Comparison of ENCODE assay signal across 13 cellular contexts in the genomic region with DNA sequence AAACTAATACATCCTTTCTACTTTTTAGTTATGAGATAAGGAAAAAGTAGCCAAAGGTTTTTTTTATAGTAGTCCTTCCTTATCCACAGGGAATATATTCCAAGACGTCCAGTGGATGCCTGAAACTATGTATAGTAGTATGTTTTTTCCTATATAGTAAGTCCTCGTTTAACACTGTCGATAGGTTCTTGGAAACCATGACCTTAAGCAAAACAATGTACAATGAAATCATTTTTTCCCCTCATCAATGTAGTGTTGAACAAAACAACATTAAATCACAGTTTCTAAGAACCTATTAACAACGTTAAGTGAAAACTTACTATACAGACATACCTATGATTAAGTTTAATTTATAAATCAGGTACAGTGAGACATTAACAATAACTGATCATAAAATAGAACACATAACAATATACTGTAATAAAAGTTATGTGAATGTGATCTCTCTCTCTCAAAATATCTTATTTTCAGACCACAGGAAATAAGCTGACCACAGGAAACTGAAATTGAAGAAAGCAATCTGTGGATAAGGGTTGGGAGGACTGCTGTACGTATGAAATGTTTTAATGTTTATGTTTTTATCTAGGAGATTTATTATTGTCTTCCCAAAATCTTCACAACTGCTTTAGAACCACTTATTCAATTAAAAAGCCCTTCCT. TPM values are rescaled to one million over a fixed set of nuclear protein-coding genes. Genes with fewer than 3 reads are reported as not detected.
DNase-seq lines count a peak whose midpoint lies in the region; ATAC-seq, FAIRE-seq and TF ChIP-seq lines count a peak whose summit lies in the region.
"Had no signal": no experiment of that assay in that cellular context is flagged by ENCODE, and none has a peak within 500 bp of the region (broad histone marks: within the 10 kb centered on the region; RNA-seq: fewer than 3 reads in every experiment).

No MANE protein-coding gene starts in this region.

- BruUV-seq in endothelial cell of umbilical vein (replicated peaks; lab: Mats Ljungman, UMichigan) = TSS peak; percentile 71

- no peak overlapping the region for H2AFZ ChIP-seq in endothelial cell of umbilical vein (ENCODE audit: low read depth, low read length)
- no peak overlapping the region for H2AFZ ChIP-seq in trophoblast cell (ENCODE audit: insufficient read depth, low read length, poor library complexity)

- ATAC-seq in CD8-positive, alpha-beta T cell = no peak
- ATAC-seq in body of pancreas (no peak), lower lobe of right lung (no peak)

- peaks cover 7% of the 10 kb centered on the region for H3K79me2 ChIP-seq in endothelial cell of umbilical vein (ENCODE audit: control insufficient read depth, insufficient read depth, low read length)
- H3K79me2 ChIP-seq in trophoblast cell (ENCODE audit: control insufficient read depth, insufficient read depth, low read length, poor library complexity) = no peaks in the 10 kb centered on the region

- H3K9me3 ChIP-seq in endothelial cell of umbilical vein (replicated peaks; ENCODE audit: control insufficient read depth, insufficient read depth, low read length) (no peaks in the 10 kb centered on the region), trophoblast cell (ENCODE audit: insufficient read depth, low read depth, low read length) (no peaks in the 10 kb centered on the region), body of pancreas (no peaks in the 10 kb centered on the region), lower lobe of right lung (no peaks in the 10 kb centered on the region)
- H3K9me3 ChIP-seq in CD8-positive, alpha-beta T cell (ENCODE audit: low read length) = no peaks in the 10 kb centered on the region
- H3K9me3 ChIP-seq: SJCRH30 had no signal

- TF ChIP-seq CTCF in endothelial cell of umbilical vein (IDR thresholded peaks at IDR 0.05; ENCODE audit: extremely low read depth in 1 of 2, insufficient read depth in 1 of 2, low read depth in 1 of 2, low read length in 2 of 2) (no peak), body of pancreas (IDR thresholded peaks at IDR 0.05) (no peak), lower lobe of right lung (IDR thresholded peaks at IDR 0.05) (no peak)
- no peak for TF ChIP-seq CTCF in CD8-positive, alpha-beta T cell (IDR thresholded peaks at IDR 0.05)

- H3K4me2 ChIP-seq in endothelial cell of umbilical vein (ENCODE audit: insufficient read depth, low read length) = peak overlapping the region; percentile 86
- H3K4me2 ChIP-seq in trophoblast cell (ENCODE audit: low read length) = no peak overlapping the region

- CTCF ChIA-PET in endothelial cell of umbilical vein (lab: Charles Lee) = interaction anchor here (1.1 kb wide), 1 partner anchor 11 kb away, joined by 11 read pairs; no protein-coding TSS in a partner anchor
- CTCF ChIA-PET in CD8-positive, alpha-beta T cell (lab: Charles Lee) = no interaction called here

- peak overlapping the region; percentile 74 for H3K9ac ChIP-seq in endothelial cell of umbilical vein (replicated peaks; ENCODE audit: extremely low read depth, insufficient read depth, low read length)
- no peak overlapping the region for H3K9ac ChIP-seq in trophoblast cell (ENCODE audit: low read length)

- H4K20me1 ChIP-seq in endothelial cell of umbilical vein (replicated peaks; ENCODE audit: control insufficient read depth, extremely low read depth, insufficient read depth, low read length) = no peaks in the 10 kb centered on the region

- H3K4me1 Mint-ChIP-seq in CD8-positive, alpha-beta T cell (ENCODE audit: low read depth) = peaks cover 5% of the 10 kb centered on the region

- H3K14ac ChIP-seq in trophoblast cell (ENCODE audit: low read length) = no peak overlapping the region

- no peak overlapping the region for H3K23ac ChIP-seq in trophoblast cell (ENCODE audit: low read length)

- no peaks in the 10 kb centered on the region for H3K9me1 ChIP-seq in endothelial cell of umbilical vein (replicated peaks; ENCODE audit: control insufficient read depth, extremely low read depth, insufficient read depth, low read length)

- H3K36me3 Mint-ChIP-seq in CD8-positive, alpha-beta T cell = peaks cover 74% of the 10 kb centered on the region

- peaks cover 0 to 17% of the 10 kb centered on the region in 2 experiments for H3K36me3 ChIP-seq in endothelial cell of umbilical vein (ENCODE audit: control insufficient read depth in 2 of 2, extremely low read depth in 1 of 2, insufficient read depth in 2 of 2, low read length in 2 of 2)
- H3K36me3 ChIP-seq in CD8-positive, alpha-beta T cell (ENCODE audit: insufficient read depth, low read length) = peaks cover 38% of the 10 kb centered on the region
- H3K36me3 ChIP-seq in trophoblast cell (ENCODE audit: control insufficient read depth in 1 of 2, insufficient read depth in 2 of 2, low read length in 2 of 2) = peaks cover 2 to 5% of the 10 kb centered on the region in 2 experiments
- peaks cover 0 to 29% of the 10 kb centered on the region in 2 donors for H3K36me3 ChIP-seq in body of pancreas (replicated peaks in 1 of 2; ENCODE audit: insufficient read depth in 1 of 2, low read depth in 2 of 2)
- H3K36me3 ChIP-seq in lower lobe of right lung = peaks cover 97% of the 10 kb centered on the region

- H3K4ac ChIP-seq in trophoblast cell (ENCODE audit: low read depth, low read length) = no peak overlapping the region

- intact Hi-C loops in endothelial cell of umbilical vein (cut with micrococcal nuclease) (loop anchor here (5.0 kb wide), 1 partner anchor 568 kb away; no protein-coding TSS in a partner anchor), body of pancreas (cut with DNase I) (no loop called here), lower lobe of right lung (cut with DNase I) (no loop called here)
- intact Hi-C loops in CD8-positive, alpha-beta T cell (cut with DNase I, micrococcal nuclease) = no loop called here

- H4K12ac ChIP-seq in trophoblast cell (ENCODE audit: low read depth, low read length) = no peak overlapping the region

- H3K27ac Mint-ChIP-seq in CD8-positive, alpha-beta T cell = no peak overlapping the region

- DNase-seq in A172 (ENCODE audit: low spot score) (peak; percentile 28), GM18507 (ENCODE audit: extremely low spot score, insufficient read length, low read depth) (no peak), M059J (ENCODE audit: low read depth) (peak; percentile 15), endothelial cell of umbilical vein (ENCODE audit: low read depth, low spot score) (peak; percentile 82), trophoblast cell (no peak), body of pancreas (no peak), lower lobe of right lung (no peak)
- no peak for DNase-seq in CD8-positive, alpha-beta T cell
- DNase-seq: amniotic stem cell, NCI-H1092, NCI-H526 treated with DMSO at 0.1 percent for 48 hours, SJCRH30 had no signal

- no peak overlapping the region for H2BK120ac ChIP-seq in trophoblast cell (ENCODE audit: insufficient read depth, low read length, poor library complexity)

- FAIRE-seq in GM18507 (lab: Jason Lieb, UNC) (peak; percentile 59), endothelial cell of umbilical vein (lab: Jason Lieb, UNC) (peak; percentile 67)

- no peaks in the 10 kb centered on the region for H3K27me3 Mint-ChIP-seq in CD8-positive, alpha-beta T cell (ENCODE audit: low read depth)

- H3K18ac ChIP-seq in trophoblast cell (ENCODE audit: low read length) = no peak overlapping the region

- POLR2A ChIA-PET in endothelial cell of umbilical vein (lab: Charles Lee) = no interaction called here
- POLR2A ChIA-PET in CD8-positive, alpha-beta T cell (lab: Charles Lee) = no interaction called here

- H4K91ac ChIP-seq in trophoblast cell (ENCODE audit: low read depth, low read length) = no peak overlapping the region

- H3K4me3 Mint-ChIP-seq in CD8-positive, alpha-beta T cell = no peak overlapping the region

- no peak overlapping the region for H4K8ac ChIP-seq in trophoblast cell (ENCODE audit: low read depth, low read length)

- TF ChIP-seq POLR2A in endothelial cell of umbilical vein (IDR thresholded peaks at IDR 0.05; ENCODE audit: low read depth, low read length) (no peak), body of pancreas (IDR thresholded peaks at IDR 0.05) (no peak)

- H3K4me3 ChIP-seq in endothelial cell of umbilical vein (replicated peaks in 1 of 3; ENCODE audit: insufficient read depth in 1 of 3, low read depth in 1 of 3, low read length in 3 of 3) (no peak overlapping the region), trophoblast cell (ENCODE audit: low read depth, low read length) (no peak overlapping the region), body of pancreas (no peak overlapping the region), lower lobe of right lung (no peak overlapping the region)
- H3K4me3 ChIP-seq in CD8-positive, alpha-beta T cell (ENCODE audit: low read depth, low read length) = no peak overlapping the region
- H3K4me3 ChIP-seq: SJCRH30 had no signal

- H3K27ac ChIP-seq in endothelial cell of umbilical vein (ENCODE audit: insufficient read depth, low read depth, low read length) (peak overlapping the region; percentile 97), trophoblast cell (ENCODE audit: low read depth, low read length) (no peak overlapping the region), body of pancreas (no peak overlapping the region), lower lobe of right lung (no peak overlapping the region)
- H3K27ac ChIP-seq in CD8-positive, alpha-beta T cell (ENCODE audit: low read depth, low read length) = no peak overlapping the region
- H3K27ac ChIP-seq: C4-2B, SJCRH30 had no signal

- H2BK5ac ChIP-seq in trophoblast cell (ENCODE audit: low read depth, low read length, poor library complexity) = no peak overlapping the region

- H3K27me3 ChIP-seq in endothelial cell of umbilical vein (ENCODE audit: control insufficient read depth in 2 of 2, insufficient read depth in 2 of 2, low read length in 2 of 2) (no peaks in the 10 kb centered on the region), trophoblast cell (ENCODE audit: insufficient read depth, low read length) (no peaks in the 10 kb centered on the region), body of pancreas (no peaks in the 10 kb centered on the region), lower lobe of right lung (ENCODE audit: low read depth) (no peaks in the 10 kb centered on the region)
- no peaks in the 10 kb centered on the region for H3K27me3 ChIP-seq in CD8-positive, alpha-beta T cell (ENCODE audit: insufficient read depth, low read length)
- H3K27me3 ChIP-seq: SJCRH30 had no signal

- no peaks in the 10 kb centered on the region for H3K9me3 Mint-ChIP-seq in CD8-positive, alpha-beta T cell

- peaks cover 50% of the 10 kb centered on the region for H3K4me1 ChIP-seq in endothelial cell of umbilical vein (ENCODE audit: control insufficient read depth, extremely low read depth, insufficient read depth, low read length)
- H3K4me1 ChIP-seq in CD8-positive, alpha-beta T cell (ENCODE audit: insufficient read depth, low read length) = no peaks in the 10 kb centered on the region
- H3K4me1 ChIP-seq in trophoblast cell (ENCODE audit: control insufficient read depth in 1 of 2, insufficient read depth in 2 of 2, low read length in 2 of 2) = no peaks in the 10 kb centered on the region
- H3K4me1 ChIP-seq in body of pancreas = no peaks in the 10 kb centered on the region
- no peaks in the 10 kb centered on the region for H3K4me1 ChIP-seq in lower lobe of right lung
- H3K4me1 ChIP-seq: SJCRH30 had no signal

- H2BK12ac ChIP-seq in trophoblast cell (ENCODE audit: low read length) = no peak overlapping the region

- H3K79me1 ChIP-seq in trophoblast cell (ENCODE audit: low read length) = no peaks in the 10 kb centered on the region

- WGBS in trophoblast cell (ENCODE audit: extremely low coverage, insufficient coverage, insufficient read length) = 100% methylated on average over 1 of the region's 5 CpGs
- WGBS in body of pancreas, 2 donors = 81 to 84% methylated on average over 5 of the region's 5 CpGs

- H2AK5ac ChIP-seq in trophoblast cell (ENCODE audit: low read length) = no peak overlapping the region

- dilution Hi-C loops in endothelial cell of umbilical vein (cut with MboI; ENCODE audit: extremely low pct_ligation_motif_present, low sequenced_read_pairs) = no loop called here

RNA-seq across cellular contexts. Expression of a gene that starts 20.6 kb away (rescaled TPM):
- 72.6 and 102 TPM in 2 replicates for total RNA-seq in A172 (2014; rRNA removed; shearing (Covaris generic))
- 43.1 and 43.5 TPM in 2 replicates for total RNA-seq in M059J (2014; rRNA removed; shearing (Covaris generic))
- total RNA-seq in endothelial cell of umbilical vein (74.9 and 79.3 TPM in 2 replicates), body of pancreas (10 to 100 TPM; 17.5 to 33.7 TPM), lower lobe of right lung (55.6 TPM)
- polyA plus RNA-seq in endothelial cell of umbilical vein = 14.8 and 20.2 TPM in 2 replicates
- 42.2 and 42.6 TPM in 2 replicates for polyA plus RNA-seq in endothelial cell of umbilical vein (2011; cell fraction: cytosol; rRNA removed)
- 22.2 and 32.4 TPM in 2 replicates for polyA plus RNA-seq in endothelial cell of umbilical vein (2011; cell fraction: nucleus; rRNA removed)
- 50.1 and 99.1 TPM in 2 replicates for polyA plus RNA-seq in endothelial cell of umbilical vein (2012)
- 21.7 and 22.0 TPM in 2 replicates for polyA minus RNA-seq in endothelial cell of umbilical vein
- polyA minus RNA-seq in endothelial cell of umbilical vein (2011; cell fraction: cytosol; rRNA and poly(A)+ RNA removed) = 45.4 TPM
- 27.7 and 41.8 TPM in 2 replicates for polyA minus RNA-seq in endothelial cell of umbilical vein (2011; cell fraction: nucleus; rRNA and poly(A)+ RNA removed)
- total RNA-seq in CD8-positive, alpha-beta T cell = 100 to 1,000 TPM; 147 to 159 TPM
- polyA plus RNA-seq in trophoblast cell (2013) = 63.9 and 64.6 TPM in 2 replicates

RNA-seq across cellular contexts. Expression of a gene that starts 35.2 kb away (rescaled TPM):
- 25.7 and 34.5 TPM in 2 replicates for total RNA-seq in A172 (2014; rRNA removed; shearing (Covaris generic))
- 29.4 and 46.4 TPM in 2 replicates for total RNA-seq in M059J (2014; rRNA removed; shearing (Covaris generic))
- total RNA-seq in endothelial cell of umbilical vein = 31.3 and 34.6 TPM in 2 replicates
- polyA plus RNA-seq in endothelial cell of umbilical vein = 14.2 and 19.9 TPM in 2 replicates
- 31.6 and 32.0 TPM in 2 replicates for polyA plus RNA-seq in endothelial cell of umbilical vein (2011; cell fraction: cytosol; rRNA removed)
- 28.9 and 32.8 TPM in 2 replicates for polyA plus RNA-seq in endothelial cell of umbilical vein (2011; cell fraction: nucleus; rRNA removed)
- 20.9 and 30.0 TPM in 2 replicates for polyA plus RNA-seq in endothelial cell of umbilical vein (2012)
- 37.4 and 62.9 TPM in 2 replicates for polyA minus RNA-seq in endothelial cell of umbilical vein
- 46.6 TPM for polyA minus RNA-seq in endothelial cell of umbilical vein (2011; cell fraction: cytosol; rRNA and poly(A)+ RNA removed)
- polyA minus RNA-seq in endothelial cell of umbilical vein (2011; cell fraction: nucleus; rRNA and poly(A)+ RNA removed) = 54.0 and 60.8 TPM in 2 replicates
- 10 to 100 TPM in 1 of 2 experiments, 1 to 10 TPM in 1; 7.7 to 10.7 TPM for total RNA-seq in CD8-positive, alpha-beta T cell
- 10.5 and 11.5 TPM in 2 replicates for polyA plus RNA-seq in trophoblast cell (2013)
- total RNA-seq in body of pancreas = 10 to 100 TPM; 21.5 to 35.6 TPM
- total RNA-seq in lower lobe of right lung = 38.8 TPM

Comparison
In these comparisons a context has a peak if more than half of its experiments do, and no peak if none do; other contexts are left out.
1. DNase-seq: peak in A172 (single experiment), M059J (single experiment) and endothelial cell of umbilical vein (single experiment); none in GM18507 (single experiment), CD8-positive, alpha-beta T cell (0 of 7), trophoblast cell (0 of 2), body of pancreas (0 of 4) and lower lobe of right lung (single experiment).